Comparison of ENCODE assay signal across 28 cellular contexts in genomic region chr16:72107371-72107770, GRCh38. TPM values are rescaled to one million over a fixed set of nuclear protein-coding genes. Genes with fewer than 3 reads are reported as not detected.
DNase-seq lines count a peak whose midpoint lies in the region; ATAC-seq, FAIRE-seq and TF ChIP-seq lines count a peak whose summit lies in the region.
"Had no signal": no experiment of that assay in that cellular context is flagged by ENCODE, and none has a peak within 500 bp of the region (broad histone marks: within the 10 kb centered on the region; RNA-seq: fewer than 3 reads in every experiment).

No MANE protein-coding gene starts in this region.

- DNase-seq in Right ventricle myocardium inferior (ENCODE audit: missing footprints) (peak; percentile 32), Right ventricle myocardium superior (no peak), GM12878 (ENCODE audit: low read depth, low spot score) (no peak), nephron progenitor cell (no peak), spleen (peak; percentile 55), iPS-NIHi7 (ENCODE audit: extremely low spot score) (no peak), NCI-H69 (lab: John Stamatoyannopoulos, UW) (no peak)
- no peak for DNase-seq in activated T-cell treated with anti-CD3 and anti-CD28 coated beads, Interleukin-2, amount 50 U/mL, for 48 hours
- DNase-seq: 8988T; ACHN; AML-193; BE2C; CD4-positive, alpha-beta T cell; CD8-positive, alpha-beta memory T cell; DMS 273 treated with DMSO at 0.1 percent for 48 hours; DMS79; EL; GDM1; H9 had no signal

- H3K27me3 Mint-ChIP-seq in nephron progenitor cell (ENCODE audit: low read depth, poor library complexity): peaks cover 3% of the 10 kb centered on the region
- H3K27me3 Mint-ChIP-seq: CD4-positive, alpha-beta T cell; CD8-positive, alpha-beta memory T cell had no signal

- CTCF ChIA-PET in GM12878 (lab: Yijun Ruan, JAX): no interaction called here

- TF ChIP-seq CTCF in GM12878 (IDR thresholded peaks at IDR 0.05 in 2 of 3, conservative IDR thresholded peaks at IDR 0.05 in 1 of 3; ENCODE audit: control insufficient read depth in 2 of 3, extremely low read depth in 1 of 3, insufficient read depth in 1 of 3, low read depth in 3 of 3, low read length in 3 of 3) (no peak), nephron progenitor cell (IDR thresholded peaks at IDR 0.05) (no peak), spleen (IDR thresholded peaks at IDR 0.05 in 8 of 11, conservative IDR thresholded peaks at IDR 0.05 in 3 of 11) (no peak)

- WGBS in GM12878 (ENCODE audit: insufficient coverage, insufficient replicate concordance, low lambda C conversion rate, missing lambda C conversion rate): 97% methylated on average over 17 of the region's 17 CpGs
- WGBS in spleen, 5 donors: 91 to 98% (median 96%) methylated on average over 15 to 17 of the region's 17 CpGs

- H3K36me3 ChIP-seq in GM12878 (ENCODE audit: control insufficient read depth in 2 of 2, insufficient read depth in 2 of 2, low read length in 1 of 2): peaks cover 44 to 64% of the 10 kb centered on the region in 2 experiments
- H3K36me3 ChIP-seq in spleen: peaks cover 21 to 100% (median 100%) of the 10 kb centered on the region in 6 donors

- no peaks in the 10 kb centered on the region for H3K9me3 Mint-ChIP-seq in nephron progenitor cell
- H3K9me3 Mint-ChIP-seq: CD14-positive monocyte; CD4-positive, alpha-beta T cell; CD8-positive, alpha-beta memory T cell; GM23338; H9 had no signal

- H3K9me3 ChIP-seq in GM12878 (replicated peaks; ENCODE audit: control insufficient read depth, insufficient read depth, low read length): no peaks in the 10 kb centered on the region
- H3K9me3 ChIP-seq in spleen: no peaks in the 10 kb centered on the region
- H3K9me3 ChIP-seq: A549; BE2C; BLaER1 treated with 17β-estradiol and CSF1 and Interleukin-3, amounts not matched to agents 10 nM and 100 nM had no signal

- no peaks in the 10 kb centered on the region; the same call in 1 of the 2 replicates for H4K20me1 ChIP-seq in GM12878 (ENCODE audit: control insufficient read depth, insufficient read depth)

- H3K4me1 ChIP-seq in GM12878 (ENCODE audit: control insufficient read depth, insufficient read depth, low read length) (no peaks in the 10 kb centered on the region), spleen (peaks cover 0 to 3% (median 0%) of the 10 kb centered on the region in 6 donors)
- H3K4me1 ChIP-seq: A549, BE2C had no signal

- H3K4me3 ChIP-seq in GM12878 (no peak overlapping the region), spleen (no peak overlapping the region)
- H3K4me3 ChIP-seq: A549; BLaER1 treated with 17β-estradiol and CSF1 and Interleukin-3, amounts not matched to agents 10 nM and 100 nM; GM23338 had no signal

- no peak overlapping the region for H3K4me3 Mint-ChIP-seq in nephron progenitor cell
- H3K4me3 Mint-ChIP-seq: CD14-positive monocyte; CD4-positive, alpha-beta T cell; CD8-positive, alpha-beta memory T cell; GM23338; H9 had no signal

- TF ChIP-seq EP300 in GM12878 (IDR thresholded peaks at IDR 0.05; ENCODE audit: borderline replicate concordance in 1 of 2, control insufficient read depth in 1 of 2, low read depth in 2 of 2, low read length in 2 of 2): no peak

- no peaks in the 10 kb centered on the region for H3K4me1 Mint-ChIP-seq in nephron progenitor cell
- H3K4me1 Mint-ChIP-seq: CD14-positive monocyte; CD8-positive, alpha-beta memory T cell; GM23338; H9 had no signal

- intact Hi-C loops in Right ventricle myocardium inferior (cut with DNase I) (no loop called here), Right ventricle myocardium superior (cut with DNase I) (no loop called here), GM12878 (cut with micrococcal nuclease; ENCODE audit: unreplicated experiment) (no loop called here), spleen (cut with DNase I; ENCODE audit: low total_unique reads) (no loop called here)

- TF ChIP-seq POLR2A in GM12878 (IDR thresholded peaks at IDR 0.05; ENCODE audit: low read depth, low read length): 0 out of 2 replicates have a peak, but pooled peaks have one; percentile 6
- no peak for TF ChIP-seq POLR2A in spleen (IDR thresholded peaks at IDR 0.05)

- no peak overlapping the region for H3K9ac ChIP-seq in GM12878 (ENCODE audit: control insufficient read depth, insufficient read depth, low read length)
- H3K9ac ChIP-seq: BLaER1 treated with 17β-estradiol and CSF1 and Interleukin-3, amounts not matched to agents 10 nM and 100 nM had no signal

- H3K79me2 ChIP-seq in GM12878 (ENCODE audit: control insufficient read depth, insufficient read depth, low read length): no peaks in the 10 kb centered on the region

- no peaks in the 10 kb centered on the region for H3K27me3 ChIP-seq in GM12878 (replicated peaks in 1 of 2; ENCODE audit: control insufficient read depth in 2 of 2, insufficient read depth in 2 of 2, low read length in 1 of 2)
- H3K27me3 ChIP-seq in spleen (replicated peaks in 1 of 7): no peaks in the 10 kb centered on the region
- H3K27me3 ChIP-seq: BE2C; BLaER1 treated with 17β-estradiol and CSF1 and Interleukin-3, amounts not matched to agents 10 nM and 100 nM had no signal

- no peak for FAIRE-seq in GM12878 (lab: Jason Lieb, UNC)
- FAIRE-seq: A549, D721Med, GM12891, GM18507 had no signal

- POLR2A ChIA-PET in GM12878 (lab: Charles Lee): no interaction called here

- H3K27ac Mint-ChIP-seq in nephron progenitor cell: peak overlapping the region; percentile 12
- H3K27ac Mint-ChIP-seq: CD4-positive, alpha-beta T cell; GM23338; H9 had no signal

- no peak for TF ChIP-seq RAD21 in GM12878 (IDR thresholded peaks at IDR 0.05; ENCODE audit: insufficient read depth, low read depth, low read length)

- no peak overlapping the region for H3K4me2 ChIP-seq in GM12878 (ENCODE audit: control insufficient read depth, insufficient read depth)
- H3K4me2 ChIP-seq: A549; BLaER1 treated with 17β-estradiol and CSF1 and Interleukin-3, amounts not matched to agents 10 nM and 100 nM; GM23338 had no signal

- SMC1A ChIA-PET in GM12878 (lab: Charles Lee; ENCODE audit: uncharacterized antibody, unreplicated experiment): no interaction called here

- H3K27ac ChIP-seq in GM12878 (ENCODE audit: control insufficient read depth, insufficient read depth): no peak overlapping the region
- H3K27ac ChIP-seq in spleen: no peak overlapping the region
- H3K27ac ChIP-seq: A549; BLaER1 treated with 17β-estradiol and CSF1 and Interleukin-3, amounts not matched to agents 10 nM and 100 nM had no signal

- in situ Hi-C loops in GM12878 (cut with MboI): no loop called here

- peaks cover 87% of the 10 kb centered on the region for H3K36me3 Mint-ChIP-seq in nephron progenitor cell (ENCODE audit: low read depth)

- no TSS peak for BruUV-seq in GM12878 (replicated peaks; lab: Mats Ljungman, UMichigan)

- H2AFZ ChIP-seq in GM12878 (ENCODE audit: control insufficient read depth, low read depth, low read length): no peak overlapping the region
- H2AFZ ChIP-seq: GM23338 had no signal

- no peak for ATAC-seq in Right ventricle myocardium inferior
- no peak for ATAC-seq in Right ventricle myocardium superior (ENCODE audit: poor library complexity)
- ATAC-seq in GM12878: no peak
- ATAC-seq: A549, GM23338, HCT116 had no signal

- RAD21 ChIA-PET in GM12878 (lab: Charles Lee; ENCODE audit: unreplicated experiment): no interaction called here

RNA-seq across cellular contexts. Expression of gene DHX38, which starts 13.7 kb away (rescaled TPM):
- total RNA-seq in Right ventricle myocardium inferior (40.8 TPM), Right ventricle myocardium superior (38.1 TPM), GM12878 (2014; rRNA removed) (47.7 and 48.8 TPM in 2 replicates), GM12878 (2014; rRNA removed; fragmentation: Illumina TruSeq; extraction: Trizol) (32.7 and 38.8 TPM in 2 replicates), GM12878 (2021) (67.0 and 67.8 TPM in 2 replicates), spleen (10 to 100 TPM; 60.3 to 89.3 (median 73.0) TPM)
- total RNA-seq in GM12878 (2013; cell fraction: nucleolus; rRNA removed): 75.4 and 90.2 TPM in 2 replicates
- 41.8 TPM for polyA plus RNA-seq in GM12878 (2011; ENCODE audit: low read depth)
- polyA plus RNA-seq in GM12878 (2011; rRNA removed) (23.9 and 35.7 TPM in 2 replicates), GM12878 (2014; fragmentation: Illumina TruSeq; extraction: Trizol) (39.0 and 40.3 TPM in 2 replicates), GM12878 (2014; fragmentation: Nextera tagmentation; extraction: Ambion mirVana) (1 to 10 TPM; 2.1 to 5.8 TPM), GM12878 (2014; rRNA removed) (51.7 and 60.3 TPM in 2 replicates), GM12878 (2016; fragmentation: Nextera tagmentation; extraction: Ambion mirVana) (10 to 100 TPM; 46.1 to 47.1 TPM), spleen (10 to 100 TPM; 28.5 to 64.6 (median 63.0) TPM)
- polyA plus RNA-seq in GM12878 (2011; cell fraction: cytosol; rRNA removed): 42.0 and 50.8 TPM in 2 replicates
- polyA plus RNA-seq in GM12878 (2011; cell fraction: nucleus; rRNA removed): 179 and 255 TPM in 2 replicates
- polyA plus RNA-seq in GM12878 (2012): 57.3 and 77.4 TPM in 2 replicates
- polyA minus RNA-seq in GM12878 (2011; rRNA and poly(A)+ RNA removed): 65.1 and 79.6 TPM in 2 replicates
- 23.4 and 33.1 TPM in 2 replicates for polyA minus RNA-seq in GM12878 (2011; cell fraction: cytosol; rRNA and poly(A)+ RNA removed)
- polyA minus RNA-seq in GM12878 (2011; cell fraction: nucleus; rRNA and poly(A)+ RNA removed): 41.0 and 69.0 TPM in 2 replicates

RNA-seq across cellular contexts. Expression of gene TXNL4B, which starts 14.0 kb away (rescaled TPM):
- 7.7 TPM for total RNA-seq in Right ventricle myocardium inferior
- total RNA-seq in Right ventricle myocardium superior: 6.9 TPM
- 15.0 and 18.1 TPM in 2 replicates for total RNA-seq in GM12878 (2013; cell fraction: nucleolus; rRNA removed)
- total RNA-seq in GM12878 (2014; rRNA removed): 13.3 and 15.2 TPM in 2 replicates
- 11.1 TPM in 2 replicates for total RNA-seq in GM12878 (2014; rRNA removed; fragmentation: Illumina TruSeq; extraction: Trizol)
- total RNA-seq in GM12878 (2021): 14.0 and 17.2 TPM in 2 replicates
- 8.4 TPM for polyA plus RNA-seq in GM12878 (2011; ENCODE audit: low read depth)
- polyA plus RNA-seq in GM12878 (2011; rRNA removed): 24.0 and 42.1 TPM in 2 replicates
- 14.6 and 16.4 TPM in 2 replicates for polyA plus RNA-seq in GM12878 (2011; cell fraction: cytosol; rRNA removed)
- polyA plus RNA-seq in GM12878 (2011; cell fraction: nucleus; rRNA removed): 7.9 and 9.1 TPM in 2 replicates
- polyA plus RNA-seq in GM12878 (2012): 10.7 and 11.5 TPM in 2 replicates
- 16.2 and 16.3 TPM in 2 replicates for polyA plus RNA-seq in GM12878 (2014; fragmentation: Illumina TruSeq; extraction: Trizol)
- polyA plus RNA-seq in GM12878 (2014; fragmentation: Nextera tagmentation; extraction: Ambion mirVana): 10 to 100 TPM; 13.8 to 15.5 TPM
- 13.4 and 16.9 TPM in 2 replicates for polyA plus RNA-seq in GM12878 (2014; rRNA removed)
- 10 to 100 TPM; 22.6 TPM for polyA plus RNA-seq in GM12878 (2016; fragmentation: Nextera tagmentation; extraction: Ambion mirVana)
- 9.0 and 10.5 TPM in 2 replicates for polyA minus RNA-seq in GM12878 (2011; rRNA and poly(A)+ RNA removed)
- polyA minus RNA-seq in GM12878 (2011; cell fraction: cytosol; rRNA and poly(A)+ RNA removed): 4.4 and 5.4 TPM in 2 replicates
- polyA minus RNA-seq in GM12878 (2011; cell fraction: nucleus; rRNA and poly(A)+ RNA removed): 4.4 and 6.5 TPM in 2 replicates
- 10 to 100 TPM; 12.2 to 21.3 (median 16.0) TPM for total RNA-seq in spleen
- 1 to 10 TPM; 5.7 to 6.7 (median 6.2) TPM for polyA plus RNA-seq in spleen

RNA-seq across cellular contexts. Expression of gene HPR, which starts 44.3 kb away (rescaled TPM):
- total RNA-seq in Right ventricle myocardium inferior: 99.2 TPM
- total RNA-seq in Right ventricle myocardium superior: 87.8 TPM
- not detected in 2 replicates for total RNA-seq in GM12878 (2013; cell fraction: nucleolus; rRNA removed)
- total RNA-seq in GM12878 (2014; rRNA removed): not detected in 2 replicates
- not detected in 2 replicates for total RNA-seq in GM12878 (2014; rRNA removed; fragmentation: Illumina TruSeq; extraction: Trizol)
- total RNA-seq in GM12878 (2021): not detected in 2 replicates
- polyA plus RNA-seq in GM12878 (2011; ENCODE audit: low read depth): not detected
- not detected in 2 replicates for polyA plus RNA-seq in GM12878 (2011; rRNA removed)
- not detected in 2 replicates for polyA plus RNA-seq in GM12878 (2011; cell fraction: cytosol; rRNA removed)
- not detected in 2 replicates for polyA plus RNA-seq in GM12878 (2011; cell fraction: nucleus; rRNA removed)
- not detected in 2 replicates for polyA plus RNA-seq in GM12878 (2012)
- not detected in 2 replicates for polyA plus RNA-seq in GM12878 (2014; fragmentation: Illumina TruSeq; extraction: Trizol)
- polyA plus RNA-seq in GM12878 (2014; fragmentation: Nextera tagmentation; extraction: Ambion mirVana): not detected
- not detected in 2 replicates for polyA plus RNA-seq in GM12878 (2014; rRNA removed)
- polyA plus RNA-seq in GM12878 (2016; fragmentation: Nextera tagmentation; extraction: Ambion mirVana): under 1 TPM in 1 of 2 experiments, not detected in 1; 0.15 TPM
- polyA minus RNA-seq in GM12878 (2011; rRNA and poly(A)+ RNA removed): not detected in 2 replicates
- polyA minus RNA-seq in GM12878 (2011; cell fraction: cytosol; rRNA and poly(A)+ RNA removed): not detected in 2 replicates
- polyA minus RNA-seq in GM12878 (2011; cell fraction: nucleus; rRNA and poly(A)+ RNA removed): not detected in 2 replicates
- under 1 TPM in 1 of 7 donors, not detected in 6; 0.49 TPM for total RNA-seq in spleen
- under 1 TPM; 0.09 to 0.20 (median 0.19) TPM for polyA plus RNA-seq in spleen
- total RNA-seq: CD4-positive, alpha-beta T cell; CD8-positive, alpha-beta memory T cell; GM23338; H4; H9 had no signal
- polyA plus RNA-seq: A549; CD14-positive monocyte; CD8-positive, alpha-beta memory T cell; GM23338 had no signal

RNA-seq across cellular contexts. Expression of gene HP, which starts 53.1 kb away (rescaled TPM):
- total RNA-seq in Right ventricle myocardium inferior (21.2 TPM), Right ventricle myocardium superior (6.4 TPM), GM12878 (2014; rRNA removed) (not detected in 2 replicates), GM12878 (2014; rRNA removed; fragmentation: Illumina TruSeq; extraction: Trizol) (not detected in 2 replicates), GM12878 (2021) (8.7 and 10.8 TPM in 2 replicates), spleen (10 to 100 TPM in 6 of 7 donors, 1 to 10 TPM in 1; 7.4 to 52.1 (median 18.2) TPM)
- not detected in 2 replicates for total RNA-seq in GM12878 (2013; cell fraction: nucleolus; rRNA removed)
- polyA plus RNA-seq in GM12878 (2011; ENCODE audit: low read depth): not detected
- polyA plus RNA-seq in GM12878 (2011; rRNA removed) (not detected in 2 replicates), GM12878 (2014; fragmentation: Illumina TruSeq; extraction: Trizol) (not detected in 2 replicates), GM12878 (2014; fragmentation: Nextera tagmentation; extraction: Ambion mirVana) (not detected), GM12878 (2014; rRNA removed) (0.03 TPM in 1 of 2 replicates, not detected in the other), GM12878 (2016; fragmentation: Nextera tagmentation; extraction: Ambion mirVana) (not detected), spleen (10 to 100 TPM in 1 of 3 donors, 1 to 10 TPM in 2; 8.5 to 14.1 (median 8.7) TPM)
- not detected in 2 replicates for polyA plus RNA-seq in GM12878 (2011; cell fraction: cytosol; rRNA removed)
- polyA plus RNA-seq in GM12878 (2011; cell fraction: nucleus; rRNA removed): not detected in 2 replicates
- polyA plus RNA-seq in GM12878 (2012): 0.14 TPM in 1 of 2 replicates, not detected in the other
- polyA minus RNA-seq in GM12878 (2011; rRNA and poly(A)+ RNA removed): not detected in 2 replicates
- not detected in 2 replicates for polyA minus RNA-seq in GM12878 (2011; cell fraction: cytosol; rRNA and poly(A)+ RNA removed)
- polyA minus RNA-seq in GM12878 (2011; cell fraction: nucleus; rRNA and poly(A)+ RNA removed): not detected in 2 replicates
- total RNA-seq: CD4-positive, alpha-beta T cell; CD8-positive, alpha-beta memory T cell; GM23338; H9 had no signal
- polyA plus RNA-seq: CD8-positive, alpha-beta memory T cell had no signal

Comparison
In these comparisons a context has a peak if more than half of its experiments do, and no peak if none do; other contexts are left out.
1. DNase-seq: peak in Right ventricle myocardium inferior (single experiment) and spleen (single experiment); none in Right ventricle myocardium superior (single experiment), GM12878 (single experiment), nephron progenitor cell (single experiment), iPS-NIHi7 (single experiment), activated T-cell treated with anti-CD3 and anti-CD28 coated beads, Interleukin-2, amount 50 U/mL, for 48 hours (0 of 2) and NCI-H69 (single experiment).
2. RNA of gene HPR, which starts 44.3 kb away (total RNA-seq): 99.2 TPM in Right ventricle myocardium inferior (single experiment) and 87.8 TPM in Right ventricle myocardium superior (single experiment); not detected in GM12878 and 0.49 TPM in spleen; every median in the first group is over 10 times any median in the second.